In genomic region chr17:37667039-37667438, GRCh38 we compare ENCODE assay signal across 5 cellular contexts.
"Had no signal": no experiment of that assay in that cellular context is flagged by ENCODE, and none has a peak within 500 bp of the region (broad histone marks: within the 10 kb centered on the region; RNA-seq: fewer than 3 reads in every experiment).

No MANE protein-coding gene starts in this region.

- H3K27ac ChIP-seq: HL-60 had no signal

- ATAC-seq: K562 had no signal

- H3K4me3 ChIP-seq: K562 had no signal

- FAIRE-seq: HTR-8/SVneo, K562 had no signal

- DNase-seq: IMR-90, KBM-7 had no signal
